In the genomic region with DNA sequence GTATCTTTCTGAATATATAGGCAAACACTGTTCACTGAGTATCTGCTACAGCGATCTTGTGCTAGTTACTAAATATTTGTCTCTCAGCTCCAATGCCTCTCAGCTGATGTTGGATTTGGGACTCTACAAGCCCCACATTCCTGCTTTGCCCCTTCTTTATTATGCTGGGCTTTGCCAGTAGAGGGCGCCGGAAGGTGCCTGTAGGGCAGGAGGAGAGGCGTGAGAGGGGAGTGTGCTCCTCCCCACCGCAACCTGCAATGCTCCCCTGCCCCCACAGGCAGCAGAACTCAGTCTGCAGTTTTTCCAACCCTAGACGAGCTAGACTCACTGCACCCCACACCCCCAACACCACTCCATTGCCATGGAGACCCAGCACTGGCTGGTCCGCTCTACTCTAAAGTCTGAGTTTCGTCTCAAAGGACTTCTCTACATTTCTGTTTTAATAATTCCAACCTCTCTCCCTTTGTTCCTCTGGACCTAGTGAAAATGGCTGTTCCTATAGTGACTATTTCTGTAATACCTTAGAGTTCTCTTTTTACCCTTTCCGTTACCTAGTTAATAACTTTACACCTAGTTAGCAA, we compare ENCODE assay signal across 7 cellular contexts.
DNase-seq lines count a peak whose midpoint lies in the region; ATAC-seq and TF ChIP-seq lines count a peak whose summit lies in the region.

No MANE protein-coding gene starts in this region.

- WGBS in hepatocyte (ENCODE audit: low lambda C conversion rate, missing lambda C conversion rate): 57% methylated on average over 9 of the region's 9 CpGs

- no peak for TF ChIP-seq POLR2A in HCT116 (IDR thresholded peaks at IDR 0.05; ENCODE audit: borderline replicate concordance, extremely low read depth, insufficient read depth, insufficient read length)

- TF ChIP-seq RAD21 in HCT116 (IDR thresholded peaks at IDR 0.05; ENCODE audit: low read depth): peak; percentile 58

- no TSS peak for BruUV-seq in HCT116 (replicated peaks; lab: Mats Ljungman, UMichigan)

- peak; percentile 56 to 89 (median 88); a peak in 5 of 6 replicates for TF ChIP-seq CTCF in HCT116 (IDR thresholded peaks at IDR 0.05 in 2 of 3, conservative IDR thresholded peaks at IDR 0.05 in 1 of 3; ENCODE audit: borderline replicate concordance in 1 of 3, insufficient read depth in 1 of 3, low read depth in 2 of 3, low read length in 2 of 3)
- TF ChIP-seq CTCF in hepatocyte (IDR thresholded peaks at IDR 0.05; ENCODE audit: poor library complexity): peak; percentile 30
- TF ChIP-seq CTCF in osteoblast (IDR thresholded peaks at IDR 0.05; ENCODE audit: extremely low read depth, low read depth, low read length): no peak

- DNase-seq in HCT116 (ENCODE audit: low read depth, low spot score) (peak; percentile 21), NT2/D1 (ENCODE audit: low read depth, low spot score) (peak; percentile 15), hepatocyte (ENCODE audit: low spot score) (peak; percentile 23), MV-4-11 (lab: John Stamatoyannopoulos, UW) (no peak), Right ventricle myocardium superior (no peak), osteoblast (ENCODE audit: insufficient read length, low spot score, missing footprints) (no peak)

- H2AFZ ChIP-seq in HCT116 (ENCODE audit: low read depth, low read length, poor library complexity, severe bottlenecking) (no peak overlapping the region), hepatocyte (no peak overlapping the region), osteoblast (ENCODE audit: low read length) (no peak overlapping the region)

- CTCF ChIA-PET in HCT116 (lab: Charles Lee): interaction anchor here (0.7 to 1.2 kb wide), 4 partner anchors 8 to 53 kb away, joined by 3 to 4 read pairs (median 4); no protein-coding TSS in a partner anchor

- peaks cover 41% of the 10 kb centered on the region for H3K27me3 ChIP-seq in HCT116 (ENCODE audit: insufficient read depth, low read length)
- no peaks in the 10 kb centered on the region for H3K27me3 ChIP-seq in NT2/D1 (ENCODE audit: insufficient read depth, insufficient read length)
- no peaks in the 10 kb centered on the region for H3K27me3 ChIP-seq in hepatocyte
- no peaks in the 10 kb centered on the region for H3K27me3 ChIP-seq in osteoblast (ENCODE audit: insufficient read depth, low read length)

- intact Hi-C loops in HCT116 (cut with micrococcal nuclease): loop anchor here (5.0 kb wide), 1 partner anchor 51 kb away; no protein-coding TSS in a partner anchor
- intact Hi-C loops in Right ventricle myocardium superior (cut with DNase I): no loop called here

- H3K4me1 ChIP-seq in HCT116 (ENCODE audit: control insufficient read depth in 1 of 2, insufficient read depth in 2 of 2, low read length in 2 of 2) (no peaks in the 10 kb centered on the region), NT2/D1 (ENCODE audit: insufficient read depth, insufficient read length) (no peaks in the 10 kb centered on the region), hepatocyte (ENCODE audit: insufficient read depth) (peaks cover under 1% of the 10 kb centered on the region), osteoblast (ENCODE audit: insufficient read depth, low read length) (no peaks in the 10 kb centered on the region)

- H4K20me1 ChIP-seq in HCT116 (ENCODE audit: insufficient read depth): no peaks in the 10 kb centered on the region
- H4K20me1 ChIP-seq in hepatocyte (ENCODE audit: insufficient read depth, poor library complexity, severe bottlenecking): no peaks in the 10 kb centered on the region
- H4K20me1 ChIP-seq in osteoblast (ENCODE audit: insufficient read depth, low read length): no peaks in the 10 kb centered on the region

- H3K27ac ChIP-seq in HCT116 (ENCODE audit: low read depth, low read length) (no peak overlapping the region), hepatocyte (no peak overlapping the region), osteoblast (ENCODE audit: low read depth, low read length) (no peak overlapping the region)

- POLR2A ChIA-PET in HCT116 (lab: Charles Lee): no interaction called here

- RAD21 ChIA-PET in HCT116 (lab: Charles Lee; ENCODE audit: low non-redundant PET in 1 of 2, low total read pairs in 2 of 2, uncharacterized antibody in 2 of 2, unreplicated experiment in 2 of 2): no interaction called here

- ATAC-seq in GM18498 (IDR thresholded peaks at IDR 0.05; ENCODE audit: unreplicated experiment): peak; percentile 68
- peak; percentile 99 for ATAC-seq in HCT116
- ATAC-seq in Right ventricle myocardium superior (ENCODE audit: poor library complexity): no peak

- H3K36me3 ChIP-seq in HCT116 (ENCODE audit: control insufficient read depth in 1 of 2, insufficient read depth in 2 of 2, low read length in 2 of 2) (no peaks in the 10 kb centered on the region), NT2/D1 (ENCODE audit: insufficient read depth, insufficient read length, low read length) (no peaks in the 10 kb centered on the region), hepatocyte (replicated peaks; ENCODE audit: insufficient read depth, low read depth) (no peaks in the 10 kb centered on the region), osteoblast (ENCODE audit: insufficient read depth, low read length) (no peaks in the 10 kb centered on the region)

- H3K9me2 ChIP-seq in HCT116 (ENCODE audit: insufficient read depth) (no peaks in the 10 kb centered on the region), hepatocyte (replicated peaks; ENCODE audit: insufficient read depth) (no peaks in the 10 kb centered on the region)

- H3K79me2 ChIP-seq in HCT116 (ENCODE audit: insufficient read depth, low read length) (no peaks in the 10 kb centered on the region), hepatocyte (no peaks in the 10 kb centered on the region), osteoblast (ENCODE audit: insufficient read depth, low read length) (no peaks in the 10 kb centered on the region)

- no peak overlapping the region for H3K4me2 ChIP-seq in HCT116 (ENCODE audit: low read length)
- H3K4me2 ChIP-seq in hepatocyte: no peak overlapping the region
- no peak overlapping the region for H3K4me2 ChIP-seq in osteoblast (ENCODE audit: insufficient read depth, low read length)

- no peak overlapping the region for H3K9ac ChIP-seq in HCT116 (ENCODE audit: low read length)
- H3K9ac ChIP-seq in NT2/D1 (ENCODE audit: insufficient read length, low read depth): no peak overlapping the region

- no peak overlapping the region for H3K4me3 ChIP-seq in HCT116 (replicated peaks in 1 of 2; ENCODE audit: low read depth in 1 of 2, low read length in 2 of 2)
- no peak overlapping the region for H3K4me3 ChIP-seq in NT2/D1 (ENCODE audit: insufficient read length, low read depth)
- no peak overlapping the region for H3K4me3 ChIP-seq in hepatocyte
- no peak overlapping the region for H3K4me3 ChIP-seq in osteoblast (ENCODE audit: insufficient read depth, low read length)

- H3K9me3 ChIP-seq in HCT116 (ENCODE audit: control insufficient read depth in 1 of 2, insufficient read depth in 1 of 2, low read depth in 1 of 2, low read length in 2 of 2) (no peaks in the 10 kb centered on the region), NT2/D1 (ENCODE audit: insufficient read depth, low read length) (no peaks in the 10 kb centered on the region), hepatocyte (ENCODE audit: low read depth) (no peaks in the 10 kb centered on the region), osteoblast (ENCODE audit: low read depth, low read length) (no peaks in the 10 kb centered on the region)

TF ChIP-seq in HCT116, 20 proteins besides CTCF, POLR2A, EP300 and RAD21:
- TF ChIP-seq SRF (IDR thresholded peaks at IDR 0.05; ENCODE audit: low read depth) (no peak), YY1 (IDR thresholded peaks at IDR 0.05; ENCODE audit: extremely low read depth, insufficient replicate concordance, low read depth, low read length) (no peak), JUND (IDR thresholded peaks at IDR 0.05) (no peak)
- TF ChIP-seq, protein P1, sequence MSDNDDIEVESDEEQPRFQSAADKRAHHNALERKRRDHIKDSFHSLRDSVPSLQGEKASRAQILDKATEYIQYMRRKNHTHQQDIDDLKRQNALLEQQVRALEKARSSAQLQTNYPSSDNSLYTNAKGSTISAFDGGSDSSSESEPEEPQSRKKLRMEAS (IDR thresholded peaks at IDR 0.05): no peak
- TF ChIP-seq, protein P2, sequence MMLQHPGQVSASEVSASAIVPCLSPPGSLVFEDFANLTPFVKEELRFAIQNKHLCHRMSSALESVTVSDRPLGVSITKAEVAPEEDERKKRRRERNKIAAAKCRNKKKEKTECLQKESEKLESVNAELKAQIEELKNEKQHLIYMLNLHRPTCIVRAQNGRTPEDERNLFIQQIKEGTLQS (IDR thresholded peaks at IDR 0.05): no peak

Comparison
In these comparisons a context has a peak if more than half of its experiments do, and no peak if none do; other contexts are left out.
1. DNase-seq: peak in HCT116 (single experiment), NT2/D1 (single experiment) and hepatocyte (single experiment); none in MV-4-11 (single experiment), Right ventricle myocardium superior (single experiment) and osteoblast (single experiment).